Comparison of ENCODE assay signal across 11 cellular contexts in the genomic region with DNA sequence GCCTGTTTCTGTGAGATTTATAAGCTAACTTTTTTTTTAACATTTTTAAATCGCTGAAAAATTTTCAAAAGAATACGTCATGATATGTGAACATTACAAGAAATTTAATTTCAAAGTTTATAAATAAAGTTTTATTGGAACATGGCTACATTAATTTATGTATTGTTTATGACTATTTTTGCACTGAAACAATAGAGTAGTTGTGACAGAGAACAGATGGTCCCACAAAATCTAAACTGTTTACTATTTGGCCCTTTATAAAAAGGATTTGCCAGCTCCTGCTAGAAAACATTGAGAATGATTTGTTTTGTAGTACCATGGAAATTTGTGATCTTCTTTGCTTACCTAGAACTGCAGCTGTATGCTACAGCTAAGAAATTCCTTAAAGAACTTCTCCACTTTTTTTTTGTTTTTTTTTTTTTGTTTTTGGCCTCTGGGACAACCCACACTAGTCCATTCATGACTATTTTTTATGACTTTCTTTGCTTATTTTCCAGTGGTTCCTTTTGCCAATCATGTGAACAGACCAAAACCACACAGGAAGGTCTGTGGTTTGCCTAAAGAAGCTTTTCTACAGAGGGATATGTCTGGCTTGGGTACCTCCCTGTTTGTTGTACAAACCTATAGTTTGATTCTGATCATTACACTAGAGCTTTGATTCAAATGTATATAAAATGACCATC. TPM values are rescaled to one million over a fixed set of nuclear protein-coding genes. Genes with fewer than 3 reads are reported as not detected.
DNase-seq lines count a peak whose midpoint lies in the region; ATAC-seq, FAIRE-seq and TF ChIP-seq lines count a peak whose summit lies in the region.
"Had no signal": no experiment of that assay in that cellular context is flagged by ENCODE, and none has a peak within 500 bp of the region (broad histone marks: within the 10 kb centered on the region; RNA-seq: fewer than 3 reads in every experiment).

No MANE protein-coding gene starts in this region.

- H3K27ac ChIP-seq in KMS-11 (no peak overlapping the region), heart left ventricle (no peak overlapping the region)
- H3K27ac ChIP-seq: HL-60 had no signal

- peaks cover 31% of the 10 kb centered on the region for H3K4me1 Mint-ChIP-seq in activated T-helper 1 cell treated with anti-CD3 and anti-CD28 coated beads, Interleukin-12 subunit alpha, Interleukin-12 subunit beta, Interleukin-2, Interleukin-4 antibody, amounts not matched to agents 30 ng/mL and 10 ng/mL and 1 ng/mL, durations not matched to agents 14 hours and 24 hours and 36 hours (ENCODE audit: low read depth)
- H3K4me1 Mint-ChIP-seq in natural killer cell: peaks cover 31 to 38% of the 10 kb centered on the region in 2 donors

- no peak overlapping the region for H2AFZ ChIP-seq in KMS-11 (ENCODE audit: low read depth)

- H3K36me3 ChIP-seq in KMS-11 (ENCODE audit: insufficient read depth) (no peaks in the 10 kb centered on the region), heart left ventricle (no peaks in the 10 kb centered on the region)

- H4K20me1 ChIP-seq in KMS-11 (ENCODE audit: insufficient read depth): no peaks in the 10 kb centered on the region

- no peaks in the 10 kb centered on the region for H3K36me3 Mint-ChIP-seq in activated T-helper 1 cell treated with anti-CD3 and anti-CD28 coated beads, Interleukin-12 subunit alpha, Interleukin-12 subunit beta, Interleukin-2, Interleukin-4 antibody, amounts not matched to agents 30 ng/mL and 10 ng/mL and 1 ng/mL, durations not matched to agents 14 hours and 24 hours and 36 hours (ENCODE audit: low read depth)
- no peaks in the 10 kb centered on the region for H3K36me3 Mint-ChIP-seq in natural killer cell

- H3K9me3 ChIP-seq in heart left ventricle: no peaks in the 10 kb centered on the region

- intact Hi-C loops in activated T-helper 1 cell treated with anti-CD3 and anti-CD28 coated beads, Interleukin-12 subunit alpha, Interleukin-12 subunit beta, Interleukin-2, Interleukin-4 antibody, amounts not matched to agents 30 ng/mL and 10 ng/mL and 1 ng/mL, durations not matched to agents 14 hours and 24 hours and 36 hours (cut with micrococcal nuclease): no loop called here
- intact Hi-C loops in natural killer cell (cut with micrococcal nuclease) (no loop called here), heart left ventricle (cut with DNase I) (loop anchor here in 1 of 10 donors (5.0 kb wide), 1 partner anchor 103 kb away; no protein-coding TSS in a partner anchor)

- no peak for DNase-seq in GM12891 (ENCODE audit: insufficient read length, low spot score)
- peak; percentile 44 for DNase-seq in activated T-helper 1 cell treated with anti-CD3 and anti-CD28 coated beads, Interleukin-12 subunit alpha, Interleukin-12 subunit beta, Interleukin-2, Interleukin-4 antibody, amounts not matched to agents 30 ng/mL and 10 ng/mL and 1 ng/mL, durations not matched to agents 14 hours and 24 hours and 36 hours (ENCODE audit: low spot score)
- no peak for DNase-seq in natural killer cell
- no peak for DNase-seq in heart left ventricle
- DNase-seq: stimulated activated CD4-positive, alpha-beta T cell treated with anti-CD3 and anti-CD28 coated beads, Interleukin-15, amount 100 ng/mL, for 24 hours had no signal

- no peak overlapping the region for H3K9ac ChIP-seq in KMS-11

- H3K27me3 Mint-ChIP-seq in activated T-helper 1 cell treated with anti-CD3 and anti-CD28 coated beads, Interleukin-12 subunit alpha, Interleukin-12 subunit beta, Interleukin-2, Interleukin-4 antibody, amounts not matched to agents 30 ng/mL and 10 ng/mL and 1 ng/mL, durations not matched to agents 14 hours and 24 hours and 36 hours (ENCODE audit: insufficient read depth): peaks cover 37% of the 10 kb centered on the region
- H3K27me3 Mint-ChIP-seq in natural killer cell (ENCODE audit: low read depth in 2 of 2): no peaks in the 10 kb centered on the region

- peak in 2 of 3 donors; percentile 18 to 50 for ATAC-seq in natural killer cell
- ATAC-seq in GM18511 (IDR thresholded peaks at IDR 0.05; ENCODE audit: unreplicated experiment): no peak
- no peak for ATAC-seq in heart left ventricle
- no peak for ATAC-seq in GM18519 (IDR thresholded peaks at IDR 0.05; ENCODE audit: low FRiP score, unreplicated experiment)
- ATAC-seq: Panc1 had no signal

- H3K27ac Mint-ChIP-seq in activated T-helper 1 cell treated with anti-CD3 and anti-CD28 coated beads, Interleukin-12 subunit alpha, Interleukin-12 subunit beta, Interleukin-2, Interleukin-4 antibody, amounts not matched to agents 30 ng/mL and 10 ng/mL and 1 ng/mL, durations not matched to agents 14 hours and 24 hours and 36 hours: peak overlapping the region; percentile 50
- no peak overlapping the region for H3K27ac Mint-ChIP-seq in natural killer cell

- H3K9me3 Mint-ChIP-seq in activated T-helper 1 cell treated with anti-CD3 and anti-CD28 coated beads, Interleukin-12 subunit alpha, Interleukin-12 subunit beta, Interleukin-2, Interleukin-4 antibody, amounts not matched to agents 30 ng/mL and 10 ng/mL and 1 ng/mL, durations not matched to agents 14 hours and 24 hours and 36 hours: no peaks in the 10 kb centered on the region
- no peaks in the 10 kb centered on the region for H3K9me3 Mint-ChIP-seq in natural killer cell

- H3K4me3 Mint-ChIP-seq in activated T-helper 1 cell treated with anti-CD3 and anti-CD28 coated beads, Interleukin-12 subunit alpha, Interleukin-12 subunit beta, Interleukin-2, Interleukin-4 antibody, amounts not matched to agents 30 ng/mL and 10 ng/mL and 1 ng/mL, durations not matched to agents 14 hours and 24 hours and 36 hours: no peak overlapping the region
- peak overlapping the region; percentile 67 for H3K4me3 Mint-ChIP-seq in natural killer cell

- WGBS in heart left ventricle, 4 donors: 90 to 98% (median 96%) methylated on average over 2 of the region's 2 CpGs

- peaks cover 40% of the 10 kb centered on the region for H3K4me1 ChIP-seq in KMS-11 (ENCODE audit: low read depth, poor library complexity, severe bottlenecking)
- peaks cover 0 to 45% (median 9%) of the 10 kb centered on the region in 12 donors for H3K4me1 ChIP-seq in heart left ventricle

- peak overlapping the region; percentile 24 for H3K4me2 ChIP-seq in KMS-11

- H3K4me3 ChIP-seq in KMS-11 (IDR thresholded peaks at IDR 0.05; ENCODE audit: insufficient read depth, low read depth, low read length): no peak overlapping the region
- H3K4me3 ChIP-seq in heart left ventricle: no peak overlapping the region

- H3K27me3 ChIP-seq in KMS-11 (ENCODE audit: insufficient read depth, low read depth) (no peaks in the 10 kb centered on the region), heart left ventricle (no peaks in the 10 kb centered on the region)

- H3K79me2 ChIP-seq in KMS-11 (ENCODE audit: insufficient read depth, low read depth): no peaks in the 10 kb centered on the region

- no peak for TF ChIP-seq CTCF in KMS-11 (conservative IDR thresholded peaks at IDR 0.05; ENCODE audit: low read depth, low read length)
- no peak for TF ChIP-seq CTCF in natural killer cell (IDR thresholded peaks at IDR 0.05)
- no peak for TF ChIP-seq CTCF in heart left ventricle (IDR thresholded peaks at IDR 0.05)

- FAIRE-seq in GM12891 (lab: Jason Lieb, UNC): peak; percentile 72
- FAIRE-seq: islet of Langerhans had no signal

- TF ChIP-seq POLR2A in GM12891 (IDR thresholded peaks at IDR 0.05; ENCODE audit: low read depth, low read length): no peak
- TF ChIP-seq POLR2A in heart left ventricle (IDR thresholded peaks at IDR 0.05): no peak

TF ChIP-seq in GM12891, 5 proteins besides CTCF, POLR2A, EP300 and RAD21:
- TF ChIP-seq POLR2AphosphoS5 (IDR thresholded peaks at IDR 0.05; ENCODE audit: low read depth, low read length): no peak
- no peak for TF ChIP-seq PAX5 (IDR thresholded peaks at IDR 0.05; ENCODE audit: insufficient read depth, low read length, severe bottlenecking)
- no peak for TF ChIP-seq TAF1 (IDR thresholded peaks at IDR 0.05; ENCODE audit: low read depth, low read length)
- no peak for TF ChIP-seq POU2F2 (IDR thresholded peaks at IDR 0.05; ENCODE audit: low read depth, low read length)

RNA-seq across cellular contexts. Expression of a gene that starts 55.7 kb away (rescaled TPM):
- polyA plus RNA-seq in GM12891 (2012; ENCODE audit: low read depth, missing spikeins): 56.6 TPM
- total RNA-seq in activated T-helper 1 cell treated with anti-CD3 and anti-CD28 coated beads, Interleukin-12 subunit alpha, Interleukin-12 subunit beta, Interleukin-2, Interleukin-4 antibody, amounts not matched to agents 30 ng/mL and 10 ng/mL and 1 ng/mL, durations not matched to agents 14 hours and 24 hours and 36 hours: 4.5 and 5.8 TPM in 2 replicates
- total RNA-seq in natural killer cell (10 to 100 TPM in 2 of 3 donors, 1 to 10 TPM in 1; 9.8 to 15.7 (median 12.9) TPM), heart left ventricle (10 to 100 TPM; 22.3 to 41.3 (median 25.5) TPM)
- 10 to 100 TPM; 16.0 to 31.7 TPM for polyA plus RNA-seq in heart left ventricle

Comparison
In these comparisons a context has a peak if more than half of its experiments do, and no peak if none do; other contexts are left out.
1. ATAC-seq: peak in natural killer cell (2 of 3); none in GM18511 (single experiment), heart left ventricle (0 of 4) and GM18519 (single experiment).